Comparison of ENCODE assay signal across 1 cellular context in the genomic region with DNA sequence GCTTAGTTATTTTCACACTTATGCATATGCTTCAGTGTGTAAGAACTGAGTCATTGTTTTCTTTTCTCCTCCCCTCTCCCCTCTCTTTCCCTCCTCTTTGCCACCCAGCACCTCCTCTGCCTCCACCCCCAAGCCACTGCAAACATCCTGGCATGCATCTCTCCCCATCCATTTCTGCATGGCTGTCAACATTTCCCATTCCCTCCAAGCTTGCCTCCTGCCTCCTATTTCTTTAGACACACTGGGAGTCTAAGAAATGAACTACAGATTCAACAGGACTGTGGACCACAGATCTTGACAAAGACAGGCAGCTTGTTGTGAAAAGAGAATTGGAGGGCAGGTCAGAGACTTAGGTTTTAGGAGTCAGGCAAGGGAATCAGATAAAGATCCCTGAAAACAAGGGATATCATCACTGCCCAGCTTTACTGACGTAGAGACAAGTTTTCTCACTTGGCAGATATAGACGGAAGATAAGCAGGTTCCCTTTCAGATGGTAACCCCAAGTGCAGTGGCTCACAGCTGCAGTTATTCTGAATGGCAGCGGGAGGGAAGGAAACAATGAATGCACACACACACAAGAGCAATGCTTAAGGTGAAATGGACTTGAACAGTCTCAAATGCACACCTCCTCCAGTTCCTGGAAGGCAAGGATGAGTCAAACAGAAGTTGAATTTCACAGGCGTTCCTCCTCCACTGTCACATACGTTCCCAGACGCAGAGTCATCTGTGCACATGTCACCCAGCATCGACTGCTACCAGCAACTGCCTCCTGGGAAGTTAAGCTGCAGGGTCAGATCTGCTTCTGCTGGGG.
A peak's percentile ranks its signal among the peaks of the same experiment; 100 is the strongest.
TF ChIP-seq lines count a peak whose summit lies in the region.

No MANE protein-coding gene starts in this region.

TF ChIP-seq in K562, 482 proteins besides CTCF, POLR2A, EP300 and RAD21 (continued from another document and continues in another):
- no peak for TF ChIP-seq ZNF274 (IDR thresholded peaks at IDR 0.05; ENCODE audit: borderline replicate concordance, low read depth, low read length)
- TF ChIP-seq ZMIZ1 (IDR thresholded peaks at IDR 0.05; ENCODE audit: low read depth in 2 of 2, low read length in 2 of 2), result no peak
- TF ChIP-seq CBFA2T3 (IDR thresholded peaks at IDR 0.05), result peak; percentile 49
- TF ChIP-seq POLR2AphosphoS5 (IDR thresholded peaks at IDR 0.05; ENCODE audit: control insufficient read depth, insufficient read depth, low read depth, low read length), result no peak
- TF ChIP-seq EHMT2 (IDR thresholded peaks at IDR 0.05), result 0 out of 2 replicates have a peak, but pooled peaks have one; percentile 19
- TF ChIP-seq LCOR (CRISPR knock-in tag; IDR thresholded peaks at IDR 0.05), result no peak
- no peak for TF ChIP-seq RFX1 (IDR thresholded peaks at IDR 0.05)
- peak in 1 of 2 experiments; percentile 31 for TF ChIP-seq E2F6 (IDR thresholded peaks at IDR 0.05; ENCODE audit: borderline replicate concordance in 1 of 2, extremely low read depth in 1 of 2, insufficient read depth in 1 of 2, insufficient read length in 1 of 2, low read depth in 1 of 2, low read length in 1 of 2, poor library complexity in 1 of 2, severe bottlenecking in 1 of 2)
- TF ChIP-seq, protein P1, sequence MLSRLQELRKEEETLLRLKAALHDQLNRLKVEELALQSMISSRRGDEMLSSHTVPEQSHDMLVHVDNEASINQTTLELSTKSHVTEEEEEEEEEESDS (CRISPR knock-in tag; IDR thresholded peaks at IDR 0.05), result no peak
- TF ChIP-seq NFE2 (IDR thresholded peaks at IDR 0.05; ENCODE audit: low read depth), result peak; percentile 25; the same call in 1 of the 2 replicates
- TF ChIP-seq STAT5A (IDR thresholded peaks at IDR 0.05; ENCODE audit: borderline replicate concordance, low read length), result no peak
- TF ChIP-seq, protein P2, sequence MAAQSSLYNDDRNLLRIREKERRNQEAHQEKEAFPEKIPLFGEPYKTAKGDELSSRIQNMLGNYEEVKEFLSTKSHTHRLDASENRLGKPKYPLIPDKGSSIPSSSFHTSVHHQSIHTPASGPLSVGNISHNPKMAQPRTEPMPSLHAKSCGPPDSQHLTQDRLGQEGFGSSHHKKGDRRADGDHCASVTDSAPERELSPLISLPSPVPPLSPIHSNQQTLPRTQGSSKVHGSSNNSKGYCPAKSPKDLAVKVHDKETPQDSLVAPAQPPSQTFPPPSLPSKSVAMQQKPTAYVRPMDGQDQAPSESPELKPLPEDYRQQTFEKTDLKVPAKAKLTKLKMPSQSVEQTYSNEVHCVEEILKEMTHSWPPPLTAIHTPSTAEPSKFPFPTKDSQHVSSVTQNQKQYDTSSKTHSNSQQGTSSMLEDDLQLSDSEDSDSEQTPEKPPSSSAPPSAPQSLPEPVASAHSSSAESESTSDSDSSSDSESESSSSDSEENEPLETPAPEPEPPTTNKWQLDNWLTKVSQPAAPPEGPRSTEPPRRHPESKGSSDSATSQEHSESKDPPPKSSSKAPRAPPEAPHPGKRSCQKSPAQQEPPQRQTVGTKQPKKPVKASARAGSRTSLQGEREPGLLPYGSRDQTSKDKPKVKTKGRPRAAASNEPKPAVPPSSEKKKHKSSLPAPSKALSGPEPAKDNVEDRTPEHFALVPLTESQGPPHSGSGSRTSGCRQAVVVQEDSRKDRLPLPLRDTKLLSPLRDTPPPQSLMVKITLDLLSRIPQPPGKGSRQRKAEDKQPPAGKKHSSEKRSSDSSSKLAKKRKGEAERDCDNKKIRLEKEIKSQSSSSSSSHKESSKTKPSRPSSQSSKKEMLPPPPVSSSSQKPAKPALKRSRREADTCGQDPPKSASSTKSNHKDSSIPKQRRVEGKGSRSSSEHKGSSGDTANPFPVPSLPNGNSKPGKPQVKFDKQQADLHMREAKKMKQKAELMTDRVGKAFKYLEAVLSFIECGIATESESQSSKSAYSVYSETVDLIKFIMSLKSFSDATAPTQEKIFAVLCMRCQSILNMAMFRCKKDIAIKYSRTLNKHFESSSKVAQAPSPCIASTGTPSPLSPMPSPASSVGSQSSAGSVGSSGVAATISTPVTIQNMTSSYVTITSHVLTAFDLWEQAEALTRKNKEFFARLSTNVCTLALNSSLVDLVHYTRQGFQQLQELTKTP (IDR thresholded peaks at IDR 0.05; ENCODE audit: low read depth in 1 of 2, partially characterized antibody in 2 of 2), result no peak
- TF ChIP-seq RFX7 (CRISPR knock-in tag; IDR thresholded peaks at IDR 0.05), result no peak
- TF ChIP-seq U2AF2 (optimal IDR thresholded peaks at IDR 0.05; ENCODE audit: low read depth, low read length), result no peak
- no peak for TF ChIP-seq PYGO2 (tag; IDR thresholded peaks at IDR 0.05)
- no peak for TF ChIP-seq SMAD3 (CRISPR knock-in tag; conservative IDR thresholded peaks at IDR 0.05)
- no peak for TF ChIP-seq HEY1 (CRISPR knock-in tag; IDR thresholded peaks at IDR 0.05; ENCODE audit: borderline replicate concordance)
- TF ChIP-seq ZNF668 (CRISPR knock-in tag; IDR thresholded peaks at IDR 0.05), result no peak
- peak; percentile 81 for TF ChIP-seq SMAD4 (CRISPR knock-in tag; conservative IDR thresholded peaks at IDR 0.05)
- no peak for TF ChIP-seq CBX5 (IDR thresholded peaks at IDR 0.05; ENCODE audit: borderline replicate concordance, low read depth)
- TF ChIP-seq, protein P3, sequence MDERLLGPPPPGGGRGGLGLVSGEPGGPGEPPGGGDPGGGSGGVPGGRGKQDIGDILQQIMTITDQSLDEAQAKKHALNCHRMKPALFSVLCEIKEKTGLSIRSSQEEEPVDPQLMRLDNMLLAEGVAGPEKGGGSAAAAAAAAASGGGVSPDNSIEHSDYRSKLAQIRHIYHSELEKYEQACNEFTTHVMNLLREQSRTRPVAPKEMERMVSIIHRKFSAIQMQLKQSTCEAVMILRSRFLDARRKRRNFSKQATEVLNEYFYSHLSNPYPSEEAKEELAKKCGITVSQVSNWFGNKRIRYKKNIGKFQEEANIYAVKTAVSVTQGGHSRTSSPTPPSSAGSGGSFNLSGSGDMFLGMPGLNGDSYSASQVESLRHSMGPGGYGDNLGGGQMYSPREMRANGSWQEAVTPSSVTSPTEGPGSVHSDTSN (CRISPR knock-in tag; IDR thresholded peaks at IDR 0.05; ENCODE audit: low read depth), result no peak
- TF ChIP-seq, protein P3 (tag; conservative IDR thresholded peaks at IDR 0.05; ENCODE audit: low read depth), result no peak
- no peak for TF ChIP-seq KLF10 (CRISPR knock-in tag; IDR thresholded peaks at IDR 0.05)
- TF ChIP-seq MECOM (CRISPR knock-in tag; IDR thresholded peaks at IDR 0.05), result no peak
- no peak for TF ChIP-seq ZNF12 (CRISPR knock-in tag; IDR thresholded peaks at IDR 0.05)
- TF ChIP-seq BCLAF1 (IDR thresholded peaks at IDR 0.05; ENCODE audit: borderline replicate concordance in 1 of 2, control insufficient read depth in 1 of 2, low read depth in 2 of 2, low read length in 1 of 2), result no peak
- no peak for TF ChIP-seq ZNF766 (CRISPR knock-in tag; conservative IDR thresholded peaks at IDR 0.05)
- no peak for TF ChIP-seq SETDB1 (IDR thresholded peaks at IDR 0.05; ENCODE audit: low read length)
- no peak for TF ChIP-seq ZNF324 (CRISPR knock-in tag; IDR thresholded peaks at IDR 0.05)
- no peak for TF ChIP-seq HNRNPUL1 (IDR thresholded peaks at IDR 0.05; ENCODE audit: low read length)
- no peak for TF ChIP-seq CREM (IDR thresholded peaks at IDR 0.05; ENCODE audit: low read depth)
- TF ChIP-seq, protein P4, sequence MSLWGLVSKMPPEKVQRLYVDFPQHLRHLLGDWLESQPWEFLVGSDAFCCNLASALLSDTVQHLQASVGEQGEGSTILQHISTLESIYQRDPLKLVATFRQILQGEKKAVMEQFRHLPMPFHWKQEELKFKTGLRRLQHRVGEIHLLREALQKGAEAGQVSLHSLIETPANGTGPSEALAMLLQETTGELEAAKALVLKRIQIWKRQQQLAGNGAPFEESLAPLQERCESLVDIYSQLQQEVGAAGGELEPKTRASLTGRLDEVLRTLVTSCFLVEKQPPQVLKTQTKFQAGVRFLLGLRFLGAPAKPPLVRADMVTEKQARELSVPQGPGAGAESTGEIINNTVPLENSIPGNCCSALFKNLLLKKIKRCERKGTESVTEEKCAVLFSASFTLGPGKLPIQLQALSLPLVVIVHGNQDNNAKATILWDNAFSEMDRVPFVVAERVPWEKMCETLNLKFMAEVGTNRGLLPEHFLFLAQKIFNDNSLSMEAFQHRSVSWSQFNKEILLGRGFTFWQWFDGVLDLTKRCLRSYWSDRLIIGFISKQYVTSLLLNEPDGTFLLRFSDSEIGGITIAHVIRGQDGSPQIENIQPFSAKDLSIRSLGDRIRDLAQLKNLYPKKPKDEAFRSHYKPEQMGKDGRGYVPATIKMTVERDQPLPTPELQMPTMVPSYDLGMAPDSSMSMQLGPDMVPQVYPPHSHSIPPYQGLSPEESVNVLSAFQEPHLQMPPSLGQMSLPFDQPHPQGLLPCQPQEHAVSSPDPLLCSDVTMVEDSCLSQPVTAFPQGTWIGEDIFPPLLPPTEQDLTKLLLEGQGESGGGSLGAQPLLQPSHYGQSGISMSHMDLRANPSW (CRISPR knock-in tag; IDR thresholded peaks at IDR 0.05), result no peak
- TF ChIP-seq RBM39 (optimal IDR thresholded peaks at IDR 0.05; ENCODE audit: low read depth, low read length), result no peak
- TF ChIP-seq, protein P5, sequence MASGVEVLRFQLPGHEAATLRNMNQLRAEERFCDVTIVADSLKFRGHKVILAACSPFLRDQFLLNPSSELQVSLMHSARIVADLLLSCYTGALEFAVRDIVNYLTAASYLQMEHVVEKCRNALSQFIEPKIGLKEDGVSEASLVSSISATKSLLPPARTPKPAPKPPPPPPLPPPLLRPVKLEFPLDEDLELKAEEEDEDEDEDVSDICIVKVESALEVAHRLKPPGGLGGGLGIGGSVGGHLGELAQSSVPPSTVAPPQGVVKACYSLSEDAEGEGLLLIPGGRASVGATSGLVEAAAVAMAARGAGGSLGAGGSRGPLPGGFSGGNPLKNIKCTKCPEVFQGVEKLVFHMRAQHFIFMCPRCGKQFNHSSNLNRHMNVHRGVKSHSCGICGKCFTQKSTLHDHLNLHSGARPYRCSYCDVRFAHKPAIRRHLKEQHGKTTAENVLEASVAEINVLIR (CRISPR knock-in tag; IDR thresholded peaks at IDR 0.05), result no peak
- no peak for TF ChIP-seq MYBL2 (IDR thresholded peaks at IDR 0.05; ENCODE audit: low read depth)
- no peak for TF ChIP-seq MYBL2 (CRISPR knock-in tag; IDR thresholded peaks at IDR 0.05; ENCODE audit: borderline replicate concordance)
- TF ChIP-seq NR3C1 (CRISPR knock-in tag; IDR thresholded peaks at IDR 0.05), result no peak
- peak in 1 of 2 experiments; percentile 35; a peak in 1 of 4 replicates for TF ChIP-seq RCOR1 (IDR thresholded peaks at IDR 0.05; ENCODE audit: borderline replicate concordance in 1 of 2, low read depth in 2 of 2, low read length in 2 of 2)
